ENCODE assay signal across 8 cellular contexts in the genomic region with DNA sequence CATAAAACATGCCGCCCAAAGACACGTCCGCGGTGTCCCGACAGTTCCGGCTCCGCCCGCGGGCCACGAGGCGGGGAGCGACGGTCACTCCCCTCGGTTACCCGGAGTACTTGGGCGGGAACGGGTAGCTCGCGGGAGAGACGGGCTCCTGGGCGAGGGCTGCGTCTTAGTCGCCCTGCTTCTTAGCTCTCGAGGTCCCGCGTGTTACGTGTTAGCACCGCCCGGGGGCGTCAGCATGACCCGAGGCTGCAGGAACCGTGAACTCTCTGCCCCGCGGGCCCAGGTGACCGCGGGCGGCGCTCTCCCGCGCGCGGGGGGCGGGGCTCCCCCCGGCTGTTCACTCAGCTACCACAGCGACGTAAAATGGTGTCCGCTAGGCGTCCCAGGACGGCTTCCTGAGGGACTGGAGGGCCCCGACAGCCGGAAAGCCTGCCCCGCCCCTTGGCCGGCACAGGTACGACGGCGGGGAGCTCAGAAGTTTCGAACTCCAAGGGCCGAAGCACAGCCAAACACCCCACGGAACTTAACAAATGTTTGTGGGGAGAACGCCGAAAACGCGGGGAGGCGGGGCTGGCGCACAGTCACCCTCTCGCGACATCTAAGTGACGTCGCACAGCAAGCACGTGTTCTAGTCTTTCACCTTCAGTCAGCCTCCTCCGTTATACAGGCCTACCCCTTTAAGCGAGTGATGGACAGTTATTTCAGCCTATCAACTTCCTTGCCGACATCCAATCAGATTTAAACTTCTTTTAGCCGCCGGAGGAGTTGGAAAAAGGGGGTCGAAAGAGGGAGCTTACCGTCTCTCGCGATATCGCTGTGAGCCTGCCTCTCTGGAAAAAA. TPM values are rescaled to one million over a fixed set of nuclear protein-coding genes. Genes with fewer than 3 reads are reported as not detected.
DNase-seq lines count a peak whose midpoint lies in the region; ATAC-seq and TF ChIP-seq lines count a peak whose summit lies in the region.

No MANE protein-coding gene starts in this region.

- TF ChIP-seq EP300 in neural cell (conservative IDR thresholded peaks at IDR 0.05; ENCODE audit: poor library complexity, severe bottlenecking), result peak; percentile 69

- no peaks in the 10 kb centered on the region for H3K9me3 ChIP-seq in DOHH2 (ENCODE audit: control insufficient read depth, insufficient read depth, low read length)
- H3K9me3 ChIP-seq in neural cell (ENCODE audit: low read length), result no peaks in the 10 kb centered on the region
- no peaks in the 10 kb centered on the region for H3K9me3 ChIP-seq in stomach smooth muscle (ENCODE audit: control insufficient read depth in 2 of 2, low read length in 2 of 2)

- peak; percentile 37 for TF ChIP-seq RAD21 in neural cell (conservative IDR thresholded peaks at IDR 0.05)

- H3K27ac ChIP-seq in DOHH2 (ENCODE audit: low read depth, low read length), result peak overlapping the region; percentile 93
- peak overlapping the region; percentile 90 for H3K27ac ChIP-seq in neural cell (ENCODE audit: low read length)
- H3K27ac ChIP-seq in stomach smooth muscle (ENCODE audit: low read length), result peak overlapping the region; percentile 96

- peaks cover 48% of the 10 kb centered on the region for H3K4me1 ChIP-seq in DOHH2 (ENCODE audit: control insufficient read depth, low read length)
- H3K4me1 ChIP-seq in stomach smooth muscle (ENCODE audit: control insufficient read depth, insufficient read depth, low read length), result peaks cover 31% of the 10 kb centered on the region

- H2AFZ ChIP-seq in neural cell (ENCODE audit: low read depth, low read length), result peak overlapping the region; percentile 81

- peak overlapping the region; percentile 75 for H3K9ac ChIP-seq in neural cell (ENCODE audit: low read length)
- H3K9ac ChIP-seq in stomach smooth muscle (ENCODE audit: low read length in 2 of 2), result peak overlapping the region; percentile 89 to 96

- peak; percentile 82 for ATAC-seq in activated T-helper 17 cell treated with anti-CD3 and anti-CD28 coated beads, Interleukin-2, amount 50 U/mL, for 72 hours (replicated peaks)

- TF ChIP-seq CTCF in DOHH2 (IDR thresholded peaks at IDR 0.05; ENCODE audit: low read depth, low read length, poor library complexity, severe bottlenecking), result peak; percentile 77
- peak; percentile 61 for TF ChIP-seq CTCF in LNCAP (IDR thresholded peaks at IDR 0.05)
- TF ChIP-seq CTCF in fibroblast of the aortic adventitia (IDR thresholded peaks at IDR 0.05; ENCODE audit: insufficient read depth, low read length), result peak; percentile 49
- TF ChIP-seq CTCF in neural cell (IDR thresholded peaks at IDR 0.05; ENCODE audit: poor library complexity, severe bottlenecking), result peak; percentile 87

- H3K27me3 Mint-ChIP-seq in activated T-helper 17 cell treated with anti-CD3 and anti-CD28 coated beads, Interleukin-2, amount 50 U/mL, for 72 hours, result no peaks in the 10 kb centered on the region

- DNase-seq in GOT3 (lab: John Stamatoyannopoulos, UW) (peak; percentile 92), RKO (ENCODE audit: low spot score) (peak; percentile 100), fibroblast of the aortic adventitia (ENCODE audit: low read depth) (no peak)

- H3K36me3 ChIP-seq in DOHH2 (ENCODE audit: control insufficient read depth, low read length), result peaks cover 51% of the 10 kb centered on the region
- peaks cover 3% of the 10 kb centered on the region for H3K36me3 ChIP-seq in neural cell (ENCODE audit: insufficient read depth, low read length)
- peaks cover 12 to 17% of the 10 kb centered on the region in 2 donors for H3K36me3 ChIP-seq in stomach smooth muscle (ENCODE audit: control insufficient read depth in 2 of 2, insufficient read depth in 2 of 2, low read length in 2 of 2)

- H3K9me3 Mint-ChIP-seq in activated T-helper 17 cell treated with anti-CD3 and anti-CD28 coated beads, Interleukin-2, amount 50 U/mL, for 72 hours, result no peaks in the 10 kb centered on the region

- H3K4me3 Mint-ChIP-seq in activated T-helper 17 cell treated with anti-CD3 and anti-CD28 coated beads, Interleukin-2, amount 50 U/mL, for 72 hours, result no peak overlapping the region

- H3K79me2 ChIP-seq in DOHH2 (ENCODE audit: control insufficient read depth, low read length), result peaks cover 68% of the 10 kb centered on the region
- H3K79me2 ChIP-seq in neural cell (replicated peaks; ENCODE audit: insufficient read depth, low read length), result peaks cover 34% of the 10 kb centered on the region

- H3K9me2 ChIP-seq in DOHH2 (replicated peaks; ENCODE audit: control insufficient read depth, low read length), result no peaks in the 10 kb centered on the region
- no peaks in the 10 kb centered on the region for H3K9me2 ChIP-seq in neural cell (ENCODE audit: insufficient read depth, low read length)

- peaks cover 33% of the 10 kb centered on the region for H4K20me1 ChIP-seq in DOHH2 (ENCODE audit: control insufficient read depth, insufficient read depth, low read depth, low read length)
- H4K20me1 ChIP-seq in neural cell (ENCODE audit: insufficient read depth), result peaks cover 2% of the 10 kb centered on the region

- H3K4me3 ChIP-seq in DOHH2 (ENCODE audit: low read length), result peak overlapping the region; percentile 91
- H3K4me3 ChIP-seq in fibroblast of the aortic adventitia (ENCODE audit: low read depth, low read length), result peak overlapping the region; percentile 83
- H3K4me3 ChIP-seq in neural cell (ENCODE audit: low read length), result peak overlapping the region; percentile 79
- H3K4me3 ChIP-seq in stomach smooth muscle (ENCODE audit: low read length in 2 of 2), result peak overlapping the region; percentile 87 to 98

- no peak overlapping the region for H3K27ac Mint-ChIP-seq in activated T-helper 17 cell treated with anti-CD3 and anti-CD28 coated beads, Interleukin-2, amount 50 U/mL, for 72 hours

- H3K4me2 ChIP-seq in DOHH2 (ENCODE audit: low read length) (peak overlapping the region; percentile 91), neural cell (ENCODE audit: low read length) (peak overlapping the region; percentile 91)

- peaks cover 5% of the 10 kb centered on the region for H3K36me3 Mint-ChIP-seq in activated T-helper 17 cell treated with anti-CD3 and anti-CD28 coated beads, Interleukin-2, amount 50 U/mL, for 72 hours (ENCODE audit: low read depth)

- H3F3A ChIP-seq in DOHH2 (ENCODE audit: control insufficient read depth, insufficient read depth) (peaks cover 15% of the 10 kb centered on the region), neural cell (ENCODE audit: insufficient read depth, low read length, poor library complexity, severe bottlenecking) (no peaks in the 10 kb centered on the region)

- H3K27me3 ChIP-seq in DOHH2 (ENCODE audit: control insufficient read depth, low read length), result no peaks in the 10 kb centered on the region
- H3K27me3 ChIP-seq in neural cell (ENCODE audit: insufficient read depth, low read depth, low read length), result no peaks in the 10 kb centered on the region
- H3K27me3 ChIP-seq in stomach smooth muscle (ENCODE audit: control insufficient read depth in 1 of 2, insufficient read depth in 2 of 2, low read length in 2 of 2), result no peaks in the 10 kb centered on the region

- H3K4me1 Mint-ChIP-seq in activated T-helper 17 cell treated with anti-CD3 and anti-CD28 coated beads, Interleukin-2, amount 50 U/mL, for 72 hours, result peaks cover 21% of the 10 kb centered on the region

TF ChIP-seq in neural cell, 6 proteins besides CTCF, POLR2A, EP300 and RAD21:
- TF ChIP-seq POLR2AphosphoS5 (IDR thresholded peaks at IDR 0.05), result peak; percentile 65
- TF ChIP-seq MXI1 (conservative IDR thresholded peaks at IDR 0.05; ENCODE audit: poor library complexity, severe bottlenecking), result peak; percentile 85
- TF ChIP-seq EZH2 (IDR thresholded peaks at IDR 0.05; ENCODE audit: borderline replicate concordance, insufficient read depth, low read length, poor library complexity, severe bottlenecking), result no peak
- peak; percentile 64 for TF ChIP-seq SMC3 (conservative IDR thresholded peaks at IDR 0.05; ENCODE audit: poor library complexity)
- no peak for TF ChIP-seq TAF1 (IDR thresholded peaks at IDR 0.05; ENCODE audit: low read depth)
- TF ChIP-seq, protein P1, sequence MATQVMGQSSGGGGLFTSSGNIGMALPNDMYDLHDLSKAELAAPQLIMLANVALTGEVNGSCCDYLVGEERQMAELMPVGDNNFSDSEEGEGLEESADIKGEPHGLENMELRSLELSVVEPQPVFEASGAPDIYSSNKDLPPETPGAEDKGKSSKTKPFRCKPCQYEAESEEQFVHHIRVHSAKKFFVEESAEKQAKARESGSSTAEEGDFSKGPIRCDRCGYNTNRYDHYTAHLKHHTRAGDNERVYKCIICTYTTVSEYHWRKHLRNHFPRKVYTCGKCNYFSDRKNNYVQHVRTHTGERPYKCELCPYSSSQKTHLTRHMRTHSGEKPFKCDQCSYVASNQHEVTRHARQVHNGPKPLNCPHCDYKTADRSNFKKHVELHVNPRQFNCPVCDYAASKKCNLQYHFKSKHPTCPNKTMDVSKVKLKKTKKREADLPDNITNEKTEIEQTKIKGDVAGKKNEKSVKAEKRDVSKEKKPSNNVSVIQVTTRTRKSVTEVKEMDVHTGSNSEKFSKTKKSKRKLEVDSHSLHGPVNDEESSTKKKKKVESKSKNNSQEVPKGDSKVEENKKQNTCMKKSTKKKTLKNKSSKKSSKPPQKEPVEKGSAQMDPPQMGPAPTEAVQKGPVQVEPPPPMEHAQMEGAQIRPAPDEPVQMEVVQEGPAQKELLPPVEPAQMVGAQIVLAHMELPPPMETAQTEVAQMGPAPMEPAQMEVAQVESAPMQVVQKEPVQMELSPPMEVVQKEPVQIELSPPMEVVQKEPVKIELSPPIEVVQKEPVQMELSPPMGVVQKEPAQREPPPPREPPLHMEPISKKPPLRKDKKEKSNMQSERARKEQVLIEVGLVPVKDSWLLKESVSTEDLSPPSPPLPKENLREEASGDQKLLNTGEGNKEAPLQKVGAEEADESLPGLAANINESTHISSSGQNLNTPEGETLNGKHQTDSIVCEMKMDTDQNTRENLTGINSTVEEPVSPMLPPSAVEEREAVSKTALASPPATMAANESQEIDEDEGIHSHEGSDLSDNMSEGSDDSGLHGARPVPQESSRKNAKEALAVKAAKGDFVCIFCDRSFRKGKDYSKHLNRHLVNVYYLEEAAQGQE (IDR thresholded peaks at IDR 0.05; ENCODE audit: borderline replicate concordance), result peak; percentile 30

RNA-seq across cellular contexts. Expression of a gene that starts 0.8 kb away (rescaled TPM):
- total RNA-seq in activated T-helper 17 cell treated with anti-CD3 and anti-CD28 coated beads, Interleukin-2, amount 50 U/mL, for 72 hours, result 10 to 100 TPM; 61.8 to 86.2 TPM
- total RNA-seq in fibroblast of the aortic adventitia (ENCODE audit: low replicate concordance), result 23.1 and 43.9 TPM in 2 replicates
- polyA plus RNA-seq in neural cell, result 8.1 and 9.0 TPM in 2 replicates
- polyA minus RNA-seq in neural cell, result 74.3 and 78.1 TPM in 2 replicates

RNA-seq across cellular contexts. Expression of a gene that starts 52.4 kb away (rescaled TPM):
- under 1 TPM; 0.19 to 0.58 TPM for total RNA-seq in activated T-helper 17 cell treated with anti-CD3 and anti-CD28 coated beads, Interleukin-2, amount 50 U/mL, for 72 hours
- 36.8 and 71.9 TPM in 2 replicates for total RNA-seq in fibroblast of the aortic adventitia (ENCODE audit: low replicate concordance)
- 0.50 and 1.2 TPM in 2 replicates for polyA plus RNA-seq in neural cell
- polyA minus RNA-seq in neural cell, result 0.46 and 0.49 TPM in 2 replicates

Comparison
In these comparisons a context has a peak if more than half of its experiments do, and no peak if none do; other contexts are left out.
1. RNA of a gene that starts 52.4 kb away (total RNA-seq): 36.8 to 71.9 TPM in fibroblast of the aortic adventitia; 0.19 to 0.58 TPM in activated T-helper 17 cell treated with anti-CD3 and anti-CD28 coated beads, Interleukin-2, amount 50 U/mL, for 72 hours; every median in the first group is over 10 times any median in the second.
2. Peak in every context shown above with its lines, with median percentiles within 50 percentile points of each other: H3K27ac ChIP-seq, H3K4me3 ChIP-seq and CTCF ChIP-seq.